ENCODE assay signal across 9 cellular contexts in genomic region chr13:80399340-80400163, GRCh38. TPM values are rescaled to one million over a fixed set of nuclear protein-coding genes. Genes with fewer than 3 reads are reported as not detected.
DNase-seq lines count a peak whose midpoint lies in the region; ATAC-seq and TF ChIP-seq lines count a peak whose summit lies in the region.
"Had no signal": no experiment of that assay in that cellular context is flagged by ENCODE, and none has a peak within 500 bp of the region (broad histone marks: within the 10 kb centered on the region; RNA-seq: fewer than 3 reads in every experiment).

No MANE protein-coding gene starts in this region.

- DNase-seq in RWPE1 (ENCODE audit: low spot score) (peak; percentile 10), medulla oblongata (ENCODE audit: extremely low spot score) (peak; percentile 9), NCI-H1105 (lab: John Stamatoyannopoulos, UW) (no peak), WERI-Rb-1 (no peak), NCI-H1048 (lab: John Stamatoyannopoulos, UW) (no peak), cerebellum (ENCODE audit: low spot score) (no peak)
- DNase-seq: NCI-H1092 treated with DMSO at 0.1 percent for 48 hours had no signal

- H3K4me3 ChIP-seq in WERI-Rb-1 (ENCODE audit: low read depth, low read length) = no peak overlapping the region

- H3K36me3 ChIP-seq in WERI-Rb-1 = no peaks in the 10 kb centered on the region

- TF ChIP-seq CTCF in RWPE1 (conservative IDR thresholded peaks at IDR 0.05; ENCODE audit: low read depth) = no peak
- no peak for TF ChIP-seq CTCF in WERI-Rb-1 (IDR thresholded peaks at IDR 0.05; ENCODE audit: low read depth, low read length)

- CTCF ChIA-PET in RWPE1 (lab: Yijun Ruan, JAX) = no interaction called here

- H3K27me3 ChIP-seq in WERI-Rb-1 (ENCODE audit: insufficient read depth, low read depth, severe bottlenecking) = no peaks in the 10 kb centered on the region

- ATAC-seq in GM18517 (IDR thresholded peaks at IDR 0.05; ENCODE audit: unreplicated experiment) (peak; percentile 57), HG02678 (IDR thresholded peaks at IDR 0.05; ENCODE audit: unreplicated experiment) (peak; percentile 72)

- no peaks in the 10 kb centered on the region for H3K9me3 ChIP-seq in WERI-Rb-1 (ENCODE audit: severe bottlenecking)

- H3K27ac ChIP-seq in RWPE1 (no peak overlapping the region), WERI-Rb-1 (no peak overlapping the region)

- POLR2A ChIA-PET in RWPE1 (lab: Yijun Ruan, JAX; ENCODE audit: low non-redundant PET) = interaction anchor here (0.7 kb wide), 1 partner anchor 15 kb away, joined by 9 read pairs; no protein-coding TSS in a partner anchor

RNA-seq across cellular contexts. Expression of gene SPRY2, which starts 58.6 kb away (rescaled TPM):
- total RNA-seq in cerebellum = 46.0 TPM

Comparison
In these comparisons a context has a peak if more than half of its experiments do, and no peak if none do; other contexts are left out.
1. DNase-seq: peak in RWPE1 (single experiment) and medulla oblongata (single experiment); none in NCI-H1105 (single experiment), WERI-Rb-1 (single experiment), NCI-H1048 (single experiment) and cerebellum (single experiment).